7 cellular contexts compared by ENCODE assay signal in genomic region chr4:2745981-2746806, GRCh38. TPM values are rescaled to one million over a fixed set of nuclear protein-coding genes. Genes with fewer than 3 reads are reported as not detected.
DNase-seq lines count a peak whose midpoint lies in the region; ATAC-seq, FAIRE-seq and TF ChIP-seq lines count a peak whose summit lies in the region.

No MANE protein-coding gene starts in this region.

- no peaks in the 10 kb centered on the region for H3K9me3 Mint-ChIP-seq in astrocyte (ENCODE audit: unreplicated experiment)

- peak overlapping the region; percentile 56 for H3K9ac ChIP-seq in astrocyte (ENCODE audit: low read length)

- H4K20me1 ChIP-seq in astrocyte (ENCODE audit: insufficient read depth, low read length): peaks cover 47% of the 10 kb centered on the region

- H3K36me3 Mint-ChIP-seq in astrocyte (ENCODE audit: low read depth, unreplicated experiment): peaks cover 26% of the 10 kb centered on the region

- no peak overlapping the region for H2AFZ ChIP-seq in astrocyte (ENCODE audit: low read depth, low read length)

- H3K27me3 Mint-ChIP-seq in astrocyte (ENCODE audit: low read depth, unreplicated experiment): no peaks in the 10 kb centered on the region

- TF ChIP-seq POLR2A in transverse colon (IDR thresholded peaks at IDR 0.05): no peak

- in situ Hi-C loops in transverse colon (cut with MboI; ENCODE audit: low pct_ligation_motif_present in 1 of 4, low pct_unique_long_range_greater_than_20kb in 1 of 4, low sequenced_read_pairs in 3 of 4) (no loop called here), G401 (cut with HindIII; ENCODE audit: low sequenced_read_pairs) (no loop called here)

- intact Hi-C loops in mucosa of descending colon (cut with DNase I, micrococcal nuclease) (no loop called here), transverse colon (cut with DNase I; ENCODE audit: low total_unique reads) (no loop called here)

- TF ChIP-seq CTCF in astrocyte (IDR thresholded peaks at IDR 0.05; ENCODE audit: insufficient read depth, low read depth, low read length) (no peak), mucosa of descending colon (IDR thresholded peaks at IDR 0.05) (no peak), transverse colon (IDR thresholded peaks at IDR 0.05) (no peak)

- ATAC-seq in GM18907 (IDR thresholded peaks at IDR 0.05; ENCODE audit: unreplicated experiment): peak; percentile 86
- ATAC-seq in HG03066 (IDR thresholded peaks at IDR 0.05; ENCODE audit: low read depth, unreplicated experiment): peak; percentile 92
- peak; percentile 65 for ATAC-seq in mucosa of descending colon

- peak overlapping the region; percentile 53 for H3K4me2 ChIP-seq in astrocyte (ENCODE audit: low read length)

- TF ChIP-seq EP300 in transverse colon (IDR thresholded peaks at IDR 0.05; ENCODE audit: low read depth): no peak

- H3K27ac ChIP-seq in astrocyte (ENCODE audit: low read depth, low read length) (peak overlapping the region; percentile 54), transverse colon (peak overlapping the region in 2 of 4 donors; percentile 24 to 30)

- peaks cover 24% of the 10 kb centered on the region for H3K79me2 ChIP-seq in astrocyte (ENCODE audit: insufficient read depth, low read length)

- H3K4me1 ChIP-seq in astrocyte (ENCODE audit: insufficient read depth, low read length) (peaks cover 35% of the 10 kb centered on the region), mucosa of descending colon (ENCODE audit: low read depth) (peaks cover 26% of the 10 kb centered on the region), transverse colon (peaks cover 2 to 39% (median 21%) of the 10 kb centered on the region in 4 donors)

- no peaks in the 10 kb centered on the region for H3K9me3 ChIP-seq in astrocyte (ENCODE audit: insufficient read depth, low read depth, low read length)
- H3K9me3 ChIP-seq in mucosa of descending colon: no peaks in the 10 kb centered on the region
- no peaks in the 10 kb centered on the region for H3K9me3 ChIP-seq in transverse colon

- H3K36me3 ChIP-seq in astrocyte (ENCODE audit: insufficient read depth, low read length) (peaks cover 14% of the 10 kb centered on the region), mucosa of descending colon (ENCODE audit: low read depth) (no peaks in the 10 kb centered on the region), transverse colon (peaks cover 0 to 35% (median 15%) of the 10 kb centered on the region in 4 donors)

- peak overlapping the region; percentile 55 for H3K27ac Mint-ChIP-seq in astrocyte (ENCODE audit: unreplicated experiment)

- no peak for FAIRE-seq in astrocyte (lab: Jason Lieb, UNC)

- 55% methylated on average over 21 of the region's 21 CpGs; no CpG with 5 or more reads in 1 of the 2 donors for WGBS in transverse colon (ENCODE audit: low coverage in 1 of 2), 2 donors

- peak; percentile 42 to 94 (median 85) for DNase-seq in T-helper 2 cell
- peak; percentile 52 for DNase-seq in astrocyte (ENCODE audit: low read depth)
- DNase-seq in mucosa of descending colon: peak in 2 of 3 donors; percentile 36 to 78
- peak; percentile 39 for DNase-seq in transverse colon
- no peak for DNase-seq in G401 (ENCODE audit: low spot score)

- peak overlapping the region; percentile 11 for H3K4me3 Mint-ChIP-seq in astrocyte (ENCODE audit: unreplicated experiment)

- H3K4me1 Mint-ChIP-seq in astrocyte (ENCODE audit: low read depth, unreplicated experiment): peaks cover 37% of the 10 kb centered on the region

- H3K4me3 ChIP-seq in astrocyte (ENCODE audit: insufficient read depth, low read depth, low read length) (no peak overlapping the region), mucosa of descending colon (no peak overlapping the region), transverse colon (no peak overlapping the region)

- H3K27me3 ChIP-seq in astrocyte (ENCODE audit: insufficient read depth, low read length): no peaks in the 10 kb centered on the region
- H3K27me3 ChIP-seq in transverse colon: no peaks in the 10 kb centered on the region

RNA-seq across cellular contexts. Expression of gene TNIP2, which starts 9.9 kb away (rescaled TPM):
- total RNA-seq in astrocyte (31.1 and 33.7 TPM in 2 replicates), mucosa of descending colon (10 to 100 TPM; 50.3 to 51.5 (median 51.2) TPM), transverse colon (100 to 1,000 TPM in 3 of 4 donors, 10 to 100 TPM in 1; 91.8 to 203 (median 129) TPM)
- total RNA-seq in G401 (2014; rRNA removed; shearing (Covaris generic)): 42.9 and 57.7 TPM in 2 replicates

RNA-seq across cellular contexts. Expression of gene SH3BP2, which starts 46.7 kb away (rescaled TPM):
- total RNA-seq in astrocyte: 33.7 and 35.0 TPM in 2 replicates
- 10 to 100 TPM; 48.1 to 75.3 (median 73.0) TPM for total RNA-seq in mucosa of descending colon
- 100 to 1,000 TPM in 3 of 4 donors, 10 to 100 TPM in 1; 92.6 to 301 (median 117) TPM for total RNA-seq in transverse colon
- 9.0 TPM in 2 replicates for total RNA-seq in G401 (2014; rRNA removed; shearing (Covaris generic))
